ENCODE assay signal across 16 cellular contexts in genomic region chr21:39667353-39667891, GRCh38. TPM values are rescaled to one million over a fixed set of nuclear protein-coding genes. Genes with fewer than 3 reads are reported as not detected.
A peak's percentile ranks its signal among the peaks of the same experiment; 100 is the strongest.
DNase-seq lines count a peak whose midpoint lies in the region; ATAC-seq and TF ChIP-seq lines count a peak whose summit lies in the region.
"Had no signal": no experiment of that assay in that cellular context is flagged by ENCODE, and none has a peak within 500 bp of the region (broad histone marks: within the 10 kb centered on the region; RNA-seq: fewer than 3 reads in every experiment).

No MANE protein-coding gene starts in this region.

- H3K4me3 ChIP-seq in body of pancreas (no peak overlapping the region), mesenchymal stem cell (ENCODE audit: insufficient read depth in 1 of 2, low read depth in 1 of 2, low read length in 2 of 2) (no peak overlapping the region), thyroid gland (replicated peaks in 1 of 3) (no peak overlapping the region), WERI-Rb-1 (ENCODE audit: low read depth, low read length) (no peak overlapping the region)
- H3K4me3 ChIP-seq: BLaER1 treated with 17β-estradiol and CSF1 and Interleukin-3, amounts not matched to agents 10 nM and 100 nM; GM12878; HAP-1 had no signal

- peaks cover 28% of the 10 kb centered on the region for H3K79me1 ChIP-seq in mesenchymal stem cell (replicated peaks; ENCODE audit: low read length, poor library complexity, severe bottlenecking)

- 64 to 67% methylated on average over 9 to 10 of the region's 10 CpGs for WGBS in body of pancreas, 2 donors
- 94% methylated on average over 9 of the region's 10 CpGs for WGBS in mesenchymal stem cell
- 95 to 96% methylated on average over 10 of the region's 10 CpGs for WGBS in thyroid gland, 2 donors

- TF ChIP-seq POLR2A in body of pancreas (IDR thresholded peaks at IDR 0.05): peak in 2 of 3 donors; percentile 62 to 64
- no peak for TF ChIP-seq POLR2A in thyroid gland (IDR thresholded peaks at IDR 0.05)

- H3K23ac ChIP-seq in mesenchymal stem cell (ENCODE audit: low read length in 2 of 2): no peak overlapping the region

- no peaks in the 10 kb centered on the region for H3K9me3 ChIP-seq in body of pancreas
- peaks cover 3% of the 10 kb centered on the region for H3K9me3 ChIP-seq in mesenchymal stem cell (ENCODE audit: control insufficient read depth, low read length)
- H3K9me3 ChIP-seq in thyroid gland: no peaks in the 10 kb centered on the region
- H3K9me3 ChIP-seq in WERI-Rb-1 (ENCODE audit: severe bottlenecking): no peaks in the 10 kb centered on the region
- H3K9me3 ChIP-seq: BLaER1 treated with 17β-estradiol and CSF1 and Interleukin-3, amounts not matched to agents 10 nM and 100 nM had no signal

- H2AK5ac ChIP-seq in mesenchymal stem cell (ENCODE audit: low read length, severe bottlenecking): peak overlapping the region; percentile 67

- no peak overlapping the region for H2AFZ ChIP-seq in mesenchymal stem cell (ENCODE audit: low read depth, low read length)

- H3K36me3 Mint-ChIP-seq in activated T-cell treated with anti-CD3 and anti-CD28 coated beads, Interleukin-2, amount 50 U/mL, for 24 hours (ENCODE audit: low read depth): no peaks in the 10 kb centered on the region
- H3K36me3 Mint-ChIP-seq: CD4-positive, CD25-positive, alpha-beta regulatory T cell had no signal

- ATAC-seq in body of pancreas (peak; percentile 67), HG03095 (IDR thresholded peaks at IDR 0.05; ENCODE audit: unreplicated experiment) (no peak)
- ATAC-seq: GM12878 had no signal

- H3K18ac ChIP-seq in mesenchymal stem cell (ENCODE audit: low read depth in 1 of 2, low read length in 2 of 2): no peak overlapping the region

- TF ChIP-seq CTCF in body of pancreas (IDR thresholded peaks at IDR 0.05): no peak
- TF ChIP-seq CTCF in thyroid gland (IDR thresholded peaks at IDR 0.05): no peak
- no peak for TF ChIP-seq CTCF in WERI-Rb-1 (IDR thresholded peaks at IDR 0.05; ENCODE audit: low read depth, low read length)

- H3K4me1 ChIP-seq in body of pancreas: peaks cover 64% of the 10 kb centered on the region
- H3K4me1 ChIP-seq in mesenchymal stem cell (ENCODE audit: control insufficient read depth, insufficient read depth, low read depth, low read length): peaks cover 26% of the 10 kb centered on the region
- peaks cover 21 to 27% of the 10 kb centered on the region in 2 donors for H3K4me1 ChIP-seq in thyroid gland
- H3K4me1 ChIP-seq: BLaER1 treated with 17β-estradiol and CSF1 and Interleukin-3, amounts not matched to agents 10 nM and 100 nM; HAP-1 had no signal

- H4K91ac ChIP-seq in mesenchymal stem cell (ENCODE audit: low read length): no peak overlapping the region

- H3K9me3 Mint-ChIP-seq in activated T-cell treated with anti-CD3 and anti-CD28 coated beads, Interleukin-2, amount 50 U/mL, for 24 hours: no peaks in the 10 kb centered on the region

- no peak overlapping the region for H3K9ac ChIP-seq in mesenchymal stem cell (ENCODE audit: low read length)
- H3K9ac ChIP-seq: BLaER1 treated with 17β-estradiol and CSF1 and Interleukin-3, amounts not matched to agents 10 nM and 100 nM had no signal

- H3K4me1 Mint-ChIP-seq in activated T-cell treated with anti-CD3 and anti-CD28 coated beads, Interleukin-2, amount 50 U/mL, for 24 hours (ENCODE audit: low read depth): no peaks in the 10 kb centered on the region

- DNase-seq in NCI-H526 (lab: John Stamatoyannopoulos, UW) (peak; percentile 67 to 78), body of pancreas (peak in 3 of 4 donors; percentile 41 to 62 (median 41)), mesenchymal stem cell (no peak), thyroid gland (no peak), WERI-Rb-1 (no peak)
- DNase-seq in activated T-cell treated with anti-CD3 and anti-CD28 coated beads, Interleukin-2, amount 50 U/mL, for 24 hours: no peak
- DNase-seq: ACHN; CD4-positive, CD25-positive, alpha-beta regulatory T cell; DMS 273 treated with DMSO at 0.1 percent for 48 hours; DMS79; GOT3 had no signal

- H4K8ac ChIP-seq in mesenchymal stem cell (ENCODE audit: low read length): no peak overlapping the region

- no peak overlapping the region for H3K4me2 ChIP-seq in mesenchymal stem cell (ENCODE audit: low read length, poor library complexity, severe bottlenecking)
- H3K4me2 ChIP-seq: BLaER1 treated with 17β-estradiol and CSF1 and Interleukin-3, amounts not matched to agents 10 nM and 100 nM had no signal

- peak overlapping the region; percentile 30 to 83 (median 76) for H3K27ac ChIP-seq in body of pancreas
- H3K27ac ChIP-seq in mesenchymal stem cell (ENCODE audit: low read length, poor library complexity, severe bottlenecking): no peak overlapping the region
- H3K27ac ChIP-seq in thyroid gland: peak overlapping the region in 2 of 3 donors; percentile 27 to 44
- H3K27ac ChIP-seq in WERI-Rb-1: no peak overlapping the region
- H3K27ac ChIP-seq: BLaER1 treated with 17β-estradiol and CSF1 and Interleukin-3, amounts not matched to agents 10 nM and 100 nM had no signal

- H2BK15ac ChIP-seq in mesenchymal stem cell (ENCODE audit: low read depth, poor library complexity, severe bottlenecking): no peak overlapping the region

- no peaks in the 10 kb centered on the region for H3K27me3 ChIP-seq in body of pancreas
- H3K27me3 ChIP-seq in mesenchymal stem cell (ENCODE audit: control insufficient read depth in 1 of 2, insufficient read depth in 1 of 2, low read length in 2 of 2): peaks cover 0 to 11% of the 10 kb centered on the region in 2 experiments
- H3K27me3 ChIP-seq in thyroid gland: no peaks in the 10 kb centered on the region
- H3K27me3 ChIP-seq in WERI-Rb-1 (ENCODE audit: insufficient read depth, low read depth, severe bottlenecking): no peaks in the 10 kb centered on the region
- H3K27me3 ChIP-seq: BLaER1 treated with 17β-estradiol and CSF1 and Interleukin-3, amounts not matched to agents 10 nM and 100 nM had no signal

- no peak overlapping the region for H3K27ac Mint-ChIP-seq in activated T-cell treated with anti-CD3 and anti-CD28 coated beads, Interleukin-2, amount 50 U/mL, for 24 hours

- no peak overlapping the region for H3K4ac ChIP-seq in mesenchymal stem cell (ENCODE audit: low read depth in 1 of 2, low read length in 2 of 2)

- H3K36me3 ChIP-seq in body of pancreas (replicated peaks in 1 of 2; ENCODE audit: insufficient read depth in 1 of 2, low read depth in 2 of 2) (no peaks in the 10 kb centered on the region), mesenchymal stem cell (ENCODE audit: control insufficient read depth in 1 of 2, insufficient read depth in 2 of 2, low read depth in 1 of 2, low read length in 2 of 2) (peaks cover 0 to 28% of the 10 kb centered on the region in 2 experiments), thyroid gland (no peaks in the 10 kb centered on the region), WERI-Rb-1 (no peaks in the 10 kb centered on the region)
- H3K36me3 ChIP-seq: BLaER1 treated with 17β-estradiol and CSF1 and Interleukin-3, amounts not matched to agents 10 nM and 100 nM; HAP-1 had no signal

- no peak overlapping the region for H3K14ac ChIP-seq in mesenchymal stem cell (ENCODE audit: low read length in 2 of 2)

- no peak overlapping the region for H2BK5ac ChIP-seq in mesenchymal stem cell (ENCODE audit: low read depth, low read length, poor library complexity, severe bottlenecking)

- H2BK12ac ChIP-seq in mesenchymal stem cell (ENCODE audit: low read length in 2 of 2): no peak overlapping the region

- H3K27me3 Mint-ChIP-seq in activated T-cell treated with anti-CD3 and anti-CD28 coated beads, Interleukin-2, amount 50 U/mL, for 24 hours: no peaks in the 10 kb centered on the region

- intact Hi-C loops in body of pancreas (cut with DNase I): no loop called here
- intact Hi-C loops in thyroid gland (cut with DNase I): no loop called here

- H2BK120ac ChIP-seq in mesenchymal stem cell (ENCODE audit: low read depth, low read length): no peak overlapping the region

- H3K4me3 Mint-ChIP-seq in activated T-cell treated with anti-CD3 and anti-CD28 coated beads, Interleukin-2, amount 50 U/mL, for 24 hours: no peak overlapping the region
- H3K4me3 Mint-ChIP-seq: CD4-positive, CD25-positive, alpha-beta regulatory T cell had no signal

RNA-seq across cellular contexts. Expression of gene B3GALT5, which starts 54.7 kb away (rescaled TPM):
- total RNA-seq in body of pancreas (1 to 10 TPM; 4.9 to 5.6 TPM), thyroid gland (1 to 10 TPM in 3 of 4 donors, under 1 TPM in 1; 0.27 to 7.4 (median 4.3) TPM)
- polyA plus RNA-seq in mesenchymal stem cell (2013, experiment 1 of 2): 0.07 TPM
- polyA plus RNA-seq in mesenchymal stem cell (2013, experiment 2 of 2): 0.07 TPM
- total RNA-seq: CD4-positive, CD25-positive, alpha-beta regulatory T cell; G401 had no signal
- polyA plus RNA-seq: CD4-positive, CD25-positive, alpha-beta regulatory T cell had no signal

Comparison
In these comparisons a context has a peak if more than half of its experiments do, and no peak if none do; other contexts are left out.
1. DNase-seq: peak in NCI-H526 (2 of 2) and body of pancreas (3 of 4); none in mesenchymal stem cell (single experiment), thyroid gland (0 of 2), activated T-cell treated with anti-CD3 and anti-CD28 coated beads, Interleukin-2, amount 50 U/mL, for 24 hours (single experiment) and WERI-Rb-1 (single experiment).
2. H3K27ac ChIP-seq: peak in body of pancreas (4 of 4) and thyroid gland (2 of 3); none in mesenchymal stem cell (single experiment) and WERI-Rb-1 (single experiment).
3. POLR2A ChIP-seq: peak in body of pancreas (2 of 3); none in thyroid gland (0 of 2).